In the genomic region with DNA sequence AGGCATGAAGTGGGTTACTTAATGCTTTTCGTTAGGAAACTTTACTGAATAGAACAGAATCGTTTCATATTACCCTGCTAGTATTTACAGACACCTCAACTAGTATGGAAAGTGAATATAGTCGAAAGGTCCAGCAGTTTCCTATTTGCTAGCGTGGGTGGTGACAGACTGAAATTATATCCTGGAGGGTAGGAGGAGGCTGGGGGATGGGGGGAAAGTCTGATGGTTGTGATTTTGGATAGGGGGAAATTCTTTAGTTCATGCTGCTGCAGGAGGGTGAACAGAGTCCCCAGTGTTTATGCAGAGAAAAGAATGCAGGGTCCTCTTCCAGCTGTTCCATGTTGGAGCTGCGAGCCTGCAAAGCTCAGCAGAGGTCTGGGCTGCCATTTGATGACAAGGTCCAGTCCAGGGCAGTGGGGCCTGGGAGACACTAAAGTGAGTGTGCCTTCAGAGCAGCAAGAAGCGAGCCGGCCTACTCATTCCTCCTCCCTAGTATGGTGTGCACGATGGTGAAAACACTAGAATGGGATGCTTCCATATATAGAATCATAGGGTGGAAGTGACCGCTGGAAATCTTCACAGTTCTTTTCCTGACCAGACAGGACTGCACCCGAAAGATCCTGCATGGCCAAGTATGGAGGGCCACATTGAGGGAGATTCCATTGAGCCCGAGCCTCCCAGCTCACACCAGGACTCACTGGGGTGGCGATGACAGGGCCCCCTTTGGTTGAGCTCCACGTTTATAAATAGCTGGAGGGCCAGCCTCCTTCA, we compare ENCODE assay signal across 1 cellular context.
TF ChIP-seq lines count a peak whose summit lies in the region.

No MANE protein-coding gene starts in this region.

TF ChIP-seq in HepG2, 621 proteins besides CTCF, POLR2A, EP300 and RAD21:
- no peak for TF ChIP-seq YEATS4 (CRISPR knock-in tag; IDR thresholded peaks at IDR 0.05; ENCODE audit: borderline replicate concordance)
- TF ChIP-seq POLR2G (IDR thresholded peaks at IDR 0.05; ENCODE audit: low read depth, low read length), result 0 out of 2 replicates have a peak, but pooled peaks have one; percentile 21
- TF ChIP-seq STAG1 (CRISPR knock-in tag; IDR thresholded peaks at IDR 0.05), result no peak
- TF ChIP-seq ZNF605 (CRISPR knock-in tag; IDR thresholded peaks at IDR 0.05), result peak; percentile 48; the same call in 1 of the 2 replicates
- TF ChIP-seq, protein P1, sequence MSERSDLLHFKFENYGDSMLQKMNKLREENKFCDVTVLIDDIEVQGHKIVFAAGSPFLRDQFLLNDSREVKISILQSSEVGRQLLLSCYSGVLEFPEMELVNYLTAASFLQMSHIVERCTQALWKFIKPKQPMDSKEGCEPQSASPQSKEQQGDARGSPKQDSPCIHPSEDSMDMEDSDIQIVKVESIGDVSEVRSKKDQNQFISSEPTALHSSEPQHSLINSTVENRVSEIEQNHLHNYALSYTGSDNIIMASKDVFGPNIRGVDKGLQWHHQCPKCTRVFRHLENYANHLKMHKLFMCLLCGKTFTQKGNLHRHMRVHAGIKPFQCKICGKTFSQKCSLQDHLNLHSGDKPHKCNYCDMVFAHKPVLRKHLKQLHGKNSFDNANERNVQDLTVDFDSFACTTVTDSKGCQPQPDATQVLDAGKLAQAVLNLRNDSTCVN (CRISPR knock-in tag; IDR thresholded peaks at IDR 0.05; ENCODE audit: borderline replicate concordance), result 0 out of 2 replicates have a peak, but pooled peaks have one; percentile 32
- no peak for TF ChIP-seq ZNF670 (CRISPR knock-in tag; IDR thresholded peaks at IDR 0.05; ENCODE audit: borderline replicate concordance)
- TF ChIP-seq RBFOX2 (IDR thresholded peaks at IDR 0.05; ENCODE audit: low read depth, low read length), result peak; percentile 58
- TF ChIP-seq IKZF1 (IDR thresholded peaks at IDR 0.05), result no peak
- TF ChIP-seq ZNF232 (CRISPR knock-in tag; IDR thresholded peaks at IDR 0.05; ENCODE audit: borderline replicate concordance), result no peak
- TF ChIP-seq, protein P2, sequence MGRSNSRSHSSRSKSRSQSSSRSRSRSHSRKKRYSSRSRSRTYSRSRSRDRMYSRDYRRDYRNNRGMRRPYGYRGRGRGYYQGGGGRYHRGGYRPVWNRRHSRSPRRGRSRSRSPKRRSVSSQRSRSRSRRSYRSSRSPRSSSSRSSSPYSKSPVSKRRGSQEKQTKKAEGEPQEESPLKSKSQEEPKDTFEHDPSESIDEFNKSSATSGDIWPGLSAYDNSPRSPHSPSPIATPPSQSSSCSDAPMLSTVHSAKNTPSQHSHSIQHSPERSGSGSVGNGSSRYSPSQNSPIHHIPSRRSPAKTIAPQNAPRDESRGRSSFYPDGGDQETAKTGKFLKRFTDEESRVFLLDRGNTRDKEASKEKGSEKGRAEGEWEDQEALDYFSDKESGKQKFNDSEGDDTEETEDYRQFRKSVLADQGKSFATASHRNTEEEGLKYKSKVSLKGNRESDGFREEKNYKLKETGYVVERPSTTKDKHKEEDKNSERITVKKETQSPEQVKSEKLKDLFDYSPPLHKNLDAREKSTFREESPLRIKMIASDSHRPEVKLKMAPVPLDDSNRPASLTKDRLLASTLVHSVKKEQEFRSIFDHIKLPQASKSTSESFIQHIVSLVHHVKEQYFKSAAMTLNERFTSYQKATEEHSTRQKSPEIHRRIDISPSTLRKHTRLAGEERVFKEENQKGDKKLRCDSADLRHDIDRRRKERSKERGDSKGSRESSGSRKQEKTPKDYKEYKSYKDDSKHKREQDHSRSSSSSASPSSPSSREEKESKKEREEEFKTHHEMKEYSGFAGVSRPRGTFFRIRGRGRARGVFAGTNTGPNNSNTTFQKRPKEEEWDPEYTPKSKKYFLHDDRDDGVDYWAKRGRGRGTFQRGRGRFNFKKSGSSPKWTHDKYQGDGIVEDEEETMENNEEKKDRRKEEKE (IDR thresholded peaks at IDR 0.05), result no peak
- TF ChIP-seq SAP130 (CRISPR knock-in tag; IDR thresholded peaks at IDR 0.05; ENCODE audit: low read depth), result peak; percentile 35; the same call in 1 of the 2 replicates
- TF ChIP-seq MED13 (CRISPR knock-in tag; IDR thresholded peaks at IDR 0.05), result no peak
- TF ChIP-seq, protein P3, sequence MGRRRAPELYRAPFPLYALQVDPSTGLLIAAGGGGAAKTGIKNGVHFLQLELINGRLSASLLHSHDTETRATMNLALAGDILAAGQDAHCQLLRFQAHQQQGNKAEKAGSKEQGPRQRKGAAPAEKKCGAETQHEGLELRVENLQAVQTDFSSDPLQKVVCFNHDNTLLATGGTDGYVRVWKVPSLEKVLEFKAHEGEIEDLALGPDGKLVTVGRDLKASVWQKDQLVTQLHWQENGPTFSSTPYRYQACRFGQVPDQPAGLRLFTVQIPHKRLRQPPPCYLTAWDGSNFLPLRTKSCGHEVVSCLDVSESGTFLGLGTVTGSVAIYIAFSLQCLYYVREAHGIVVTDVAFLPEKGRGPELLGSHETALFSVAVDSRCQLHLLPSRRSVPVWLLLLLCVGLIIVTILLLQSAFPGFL (CRISPR knock-in tag; IDR thresholded peaks at IDR 0.05), result no peak
- TF ChIP-seq ZNF251 (CRISPR knock-in tag; IDR thresholded peaks at IDR 0.05), result no peak
- TF ChIP-seq, protein P4, sequence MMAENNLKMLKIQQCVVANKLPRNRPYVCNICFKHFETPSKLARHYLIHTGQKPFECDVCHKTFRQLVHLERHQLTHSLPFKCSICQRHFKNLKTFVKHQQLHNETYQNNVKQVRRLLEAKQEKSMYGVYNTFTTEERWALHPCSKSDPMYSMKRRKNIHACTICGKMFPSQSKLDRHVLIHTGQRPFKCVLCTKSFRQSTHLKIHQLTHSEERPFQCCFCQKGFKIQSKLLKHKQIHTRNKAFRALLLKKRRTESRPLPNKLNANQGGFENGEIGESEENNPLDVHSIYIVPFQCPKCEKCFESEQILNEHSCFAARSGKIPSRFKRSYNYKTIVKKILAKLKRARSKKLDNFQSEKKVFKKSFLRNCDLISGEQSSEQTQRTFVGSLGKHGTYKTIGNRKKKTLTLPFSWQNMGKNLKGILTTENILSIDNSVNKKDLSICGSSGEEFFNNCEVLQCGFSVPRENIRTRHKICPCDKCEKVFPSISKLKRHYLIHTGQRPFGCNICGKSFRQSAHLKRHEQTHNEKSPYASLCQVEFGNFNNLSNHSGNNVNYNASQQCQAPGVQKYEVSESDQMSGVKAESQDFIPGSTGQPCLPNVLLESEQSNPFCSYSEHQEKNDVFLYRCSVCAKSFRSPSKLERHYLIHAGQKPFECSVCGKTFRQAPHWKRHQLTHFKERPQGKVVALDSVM (CRISPR knock-in tag; IDR thresholded peaks at IDR 0.05), result no peak
- peak; percentile 15; the same call in 1 of the 2 replicates for TF ChIP-seq SALL1 (CRISPR knock-in tag; IDR thresholded peaks at IDR 0.05)
- TF ChIP-seq HDAC2 (CRISPR knock-in tag; IDR thresholded peaks at IDR 0.05), result no peak
- TF ChIP-seq KMT2A (CRISPR knock-in tag; IDR thresholded peaks at IDR 0.05), result 0 out of 2 replicates have a peak, but pooled peaks have one; percentile 22
- TF ChIP-seq RAD51 (IDR thresholded peaks at IDR 0.05; ENCODE audit: borderline replicate concordance), result no peak
- TF ChIP-seq, protein P5, sequence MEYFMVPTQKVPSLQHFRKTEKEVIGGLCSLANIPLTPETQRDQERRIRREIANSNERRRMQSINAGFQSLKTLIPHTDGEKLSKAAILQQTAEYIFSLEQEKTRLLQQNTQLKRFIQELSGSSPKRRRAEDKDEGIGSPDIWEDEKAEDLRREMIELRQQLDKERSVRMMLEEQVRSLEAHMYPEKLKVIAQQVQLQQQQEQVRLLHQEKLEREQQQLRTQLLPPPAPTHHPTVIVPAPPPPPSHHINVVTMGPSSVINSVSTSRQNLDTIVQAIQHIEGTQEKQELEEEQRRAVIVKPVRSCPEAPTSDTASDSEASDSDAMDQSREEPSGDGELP (IDR thresholded peaks at IDR 0.05; ENCODE audit: borderline replicate concordance, low read depth), result peak; percentile 60; the same call in 1 of the 2 replicates
- TF ChIP-seq, protein P6, sequence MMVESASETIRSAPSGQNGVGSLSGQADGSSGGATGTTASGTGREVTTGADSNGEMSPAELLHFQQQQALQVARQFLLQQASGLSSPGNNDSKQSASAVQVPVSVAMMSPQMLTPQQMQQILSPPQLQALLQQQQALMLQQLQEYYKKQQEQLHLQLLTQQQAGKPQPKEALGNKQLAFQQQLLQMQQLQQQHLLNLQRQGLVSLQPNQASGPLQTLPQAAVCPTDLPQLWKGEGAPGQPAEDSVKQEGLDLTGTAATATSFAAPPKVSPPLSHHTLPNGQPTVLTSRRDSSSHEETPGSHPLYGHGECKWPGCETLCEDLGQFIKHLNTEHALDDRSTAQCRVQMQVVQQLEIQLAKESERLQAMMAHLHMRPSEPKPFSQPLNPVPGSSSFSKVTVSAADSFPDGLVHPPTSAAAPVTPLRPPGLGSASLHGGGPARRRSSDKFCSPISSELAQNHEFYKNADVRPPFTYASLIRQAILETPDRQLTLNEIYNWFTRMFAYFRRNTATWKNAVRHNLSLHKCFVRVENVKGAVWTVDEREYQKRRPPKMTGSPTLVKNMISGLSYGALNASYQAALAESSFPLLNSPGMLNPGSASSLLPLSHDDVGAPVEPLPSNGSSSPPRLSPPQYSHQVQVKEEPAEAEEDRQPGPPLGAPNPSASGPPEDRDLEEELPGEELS (CRISPR knock-in tag; IDR thresholded peaks at IDR 0.05), result no peak
- TF ChIP-seq, protein P7, sequence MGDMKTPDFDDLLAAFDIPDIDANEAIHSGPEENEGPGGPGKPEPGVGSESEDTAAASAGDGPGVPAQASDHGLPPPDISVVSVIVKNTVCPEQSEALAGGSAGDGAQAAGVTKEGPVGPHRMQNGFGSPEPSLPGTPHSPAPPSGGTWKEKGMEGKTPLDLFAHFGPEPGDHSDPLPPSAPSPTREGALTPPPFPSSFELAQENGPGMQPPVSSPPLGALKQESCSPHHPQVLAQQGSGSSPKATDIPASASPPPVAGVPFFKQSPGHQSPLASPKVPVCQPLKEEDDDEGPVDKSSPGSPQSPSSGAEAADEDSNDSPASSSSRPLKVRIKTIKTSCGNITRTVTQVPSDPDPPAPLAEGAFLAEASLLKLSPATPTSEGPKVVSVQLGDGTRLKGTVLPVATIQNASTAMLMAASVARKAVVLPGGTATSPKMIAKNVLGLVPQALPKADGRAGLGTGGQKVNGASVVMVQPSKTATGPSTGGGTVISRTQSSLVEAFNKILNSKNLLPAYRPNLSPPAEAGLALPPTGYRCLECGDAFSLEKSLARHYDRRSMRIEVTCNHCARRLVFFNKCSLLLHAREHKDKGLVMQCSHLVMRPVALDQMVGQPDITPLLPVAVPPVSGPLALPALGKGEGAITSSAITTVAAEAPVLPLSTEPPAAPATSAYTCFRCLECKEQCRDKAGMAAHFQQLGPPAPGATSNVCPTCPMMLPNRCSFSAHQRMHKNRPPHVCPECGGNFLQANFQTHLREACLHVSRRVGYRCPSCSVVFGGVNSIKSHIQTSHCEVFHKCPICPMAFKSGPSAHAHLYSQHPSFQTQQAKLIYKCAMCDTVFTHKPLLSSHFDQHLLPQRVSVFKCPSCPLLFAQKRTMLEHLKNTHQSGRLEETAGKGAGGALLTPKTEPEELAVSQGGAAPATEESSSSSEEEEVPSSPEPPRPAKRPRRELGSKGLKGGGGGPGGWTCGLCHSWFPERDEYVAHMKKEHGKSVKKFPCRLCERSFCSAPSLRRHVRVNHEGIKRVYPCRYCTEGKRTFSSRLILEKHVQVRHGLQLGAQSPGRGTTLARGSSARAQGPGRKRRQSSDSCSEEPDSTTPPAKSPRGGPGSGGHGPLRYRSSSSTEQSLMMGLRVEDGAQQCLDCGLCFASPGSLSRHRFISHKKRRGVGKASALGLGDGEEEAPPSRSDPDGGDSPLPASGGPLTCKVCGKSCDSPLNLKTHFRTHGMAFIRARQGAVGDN (CRISPR knock-in tag; IDR thresholded peaks at IDR 0.05), result peak; percentile 37
- TF ChIP-seq SMARCC2 (IDR thresholded peaks at IDR 0.05), result no peak
- 0 out of 2 replicates have a peak, but pooled peaks have one; percentile 18 for TF ChIP-seq KDM5B (CRISPR knock-in tag; IDR thresholded peaks at IDR 0.05; ENCODE audit: borderline replicate concordance)
- no peak for TF ChIP-seq RFX3 (CRISPR knock-in tag; IDR thresholded peaks at IDR 0.05)
- TF ChIP-seq HMG20A (CRISPR knock-in tag; IDR thresholded peaks at IDR 0.05; ENCODE audit: borderline replicate concordance), result no peak
- TF ChIP-seq ZFX (CRISPR knock-in tag; IDR thresholded peaks at IDR 0.05; ENCODE audit: low read depth), result peak; percentile 41; the same call in 1 of the 2 replicates
- 0 out of 2 replicates have a peak, but pooled peaks have one; percentile 45 for TF ChIP-seq TGIF2 (CRISPR knock-in tag; IDR thresholded peaks at IDR 0.05)
- no peak for TF ChIP-seq ARNTL (CRISPR knock-in tag; IDR thresholded peaks at IDR 0.05)
- no peak for TF ChIP-seq ZNF761 (CRISPR knock-in tag; conservative IDR thresholded peaks at IDR 0.05)
- peak; percentile 63; the same call in 1 of the 2 replicates for TF ChIP-seq ZNF292 (CRISPR knock-in tag; IDR thresholded peaks at IDR 0.05; ENCODE audit: borderline replicate concordance, low read depth)
- peak; percentile 12 for TF ChIP-seq ASH2L (IDR thresholded peaks at IDR 0.05; ENCODE audit: insufficient read length, low read depth, low read length)
